ENCODE assay signal across 10 cellular contexts in genomic region chr2:36889782-36890181, GRCh38.
DNase-seq lines count a peak whose midpoint lies in the region; ATAC-seq and TF ChIP-seq lines count a peak whose summit lies in the region.
"Had no signal": no experiment of that assay in that cellular context is flagged by ENCODE, and none has a peak within 500 bp of the region (broad histone marks: within the 10 kb centered on the region; RNA-seq: fewer than 3 reads in every experiment).

No MANE protein-coding gene starts in this region.

- no peak overlapping the region for H2BK12ac ChIP-seq in neuronal stem cell (ENCODE audit: low read length)

- no peak overlapping the region for H4K91ac ChIP-seq in neuronal stem cell (ENCODE audit: low read depth, low read length, poor library complexity)

- peaks cover 22% of the 10 kb centered on the region for H3K36me3 ChIP-seq in SJCRH30
- peaks cover 2 to 64% of the 10 kb centered on the region in 2 donors for H3K36me3 ChIP-seq in neuronal stem cell (replicated peaks in 1 of 2; ENCODE audit: control insufficient read depth in 2 of 2, insufficient read depth in 2 of 2, low read length in 2 of 2)

- H4K8ac ChIP-seq in neuronal stem cell (ENCODE audit: low read depth, low read length) = no peak overlapping the region

- H3K18ac ChIP-seq in neuronal stem cell (ENCODE audit: low read length) = no peak overlapping the region

- H2BK5ac ChIP-seq in neuronal stem cell (ENCODE audit: low read length) = no peak overlapping the region

- H3K23ac ChIP-seq in neuronal stem cell (ENCODE audit: low read depth, low read length, poor library complexity) = no peak overlapping the region

- no peaks in the 10 kb centered on the region for H3K9me3 ChIP-seq in SJCRH30 (replicated peaks)
- H3K9me3 ChIP-seq in neuronal stem cell (replicated peaks in 1 of 2; ENCODE audit: control insufficient read depth in 2 of 2, insufficient read depth in 1 of 2, low read depth in 1 of 2, low read length in 2 of 2) = no peaks in the 10 kb centered on the region
- H3K9me3 ChIP-seq: heart right ventricle had no signal

- peaks cover 4% of the 10 kb centered on the region for H3K4me1 ChIP-seq in SJCRH30
- H3K4me1 ChIP-seq in neuronal stem cell (ENCODE audit: control insufficient read depth in 2 of 2, insufficient read depth in 1 of 2, low read depth in 1 of 2, low read length in 2 of 2) = no peaks in the 10 kb centered on the region

- POLR2A ChIA-PET in GM10248 (lab: Yijun Ruan, JAX) = no interaction called here

- H3K4ac ChIP-seq in neuronal stem cell (ENCODE audit: low read length) = no peak overlapping the region

- H3K79me1 ChIP-seq in neuronal stem cell (ENCODE audit: low read depth, low read length) = no peaks in the 10 kb centered on the region

- no peak overlapping the region for H2AFZ ChIP-seq in neuronal stem cell (ENCODE audit: low read length)

- H3K4me2 ChIP-seq in neuronal stem cell (ENCODE audit: insufficient read depth, low read length, poor library complexity, severe bottlenecking) = no peak overlapping the region

- H3K9ac ChIP-seq in neuronal stem cell (ENCODE audit: low read depth, low read length, poor library complexity) = no peak overlapping the region

- H3K4me3 ChIP-seq in SJCRH30 = no peak overlapping the region
- H3K4me3 ChIP-seq in fibroblast of villous mesenchyme (ENCODE audit: low read depth, low read length) = peak overlapping the region; percentile 0
- H3K4me3 ChIP-seq in neuronal stem cell (ENCODE audit: low read length in 2 of 2) = no peak overlapping the region
- H3K4me3 ChIP-seq: heart right ventricle had no signal

- TF ChIP-seq CTCF in fibroblast of villous mesenchyme (IDR thresholded peaks at IDR 0.05; ENCODE audit: insufficient read depth, low read depth, low read length) (no peak), GM10248 (IDR thresholded peaks at IDR 0.05; ENCODE audit: control extremely low read depth, extremely low read depth, low read depth, missing control alignments) (no peak)

- H3K27me3 ChIP-seq in SJCRH30 = no peaks in the 10 kb centered on the region
- H3K27me3 ChIP-seq in neuronal stem cell (ENCODE audit: control insufficient read depth in 3 of 3, insufficient read depth in 3 of 3, low read depth in 1 of 3, low read length in 3 of 3) = no peaks in the 10 kb centered on the region
- H3K27me3 ChIP-seq: heart right ventricle had no signal

- H2BK120ac ChIP-seq in neuronal stem cell (ENCODE audit: low read depth, low read length) = no peak overlapping the region

- H2BK15ac ChIP-seq in neuronal stem cell (ENCODE audit: low read length) = no peak overlapping the region

- H3K27ac ChIP-seq in SJCRH30 = peak overlapping the region; percentile 33
- no peak overlapping the region for H3K27ac ChIP-seq in neuronal stem cell (replicated peaks; ENCODE audit: low read length)

- WGBS in neuronal stem cell (ENCODE audit: extremely low coverage in 2 of 2, insufficient read length in 2 of 2, insufficient replicate concordance in 1 of 2), 2 donors = no CpG with 5 or more reads among the region's 4 CpGs

- CTCF ChIA-PET in GM10248 (lab: Yijun Ruan, JAX) = interaction anchor here (1.6 kb wide), 1 partner anchor 13 kb away, joined by 4 read pairs; no protein-coding TSS in a partner anchor

- no peak overlapping the region for H2AK5ac ChIP-seq in neuronal stem cell (ENCODE audit: low read depth, low read length)

- H3K14ac ChIP-seq in neuronal stem cell (ENCODE audit: low read length) = no peak overlapping the region

- DNase-seq in stimulated activated CD4-positive, alpha-beta T cell treated with anti-CD3 and anti-CD28 coated beads, Interleukin-1b, Interleukin-23, amount 100 ng/mL, for 48 hours = peak; percentile 9
- DNase-seq in stimulated activated CD4-positive, alpha-beta T cell treated with anti-CD3 and anti-CD28 coated beads, Interleukin-4, amount 100 ng/mL, for 4 hours = no peak
- DNase-seq in SJCRH30 (peak; percentile 55 to 86), fibroblast of villous mesenchyme (ENCODE audit: low read depth) (peak; percentile 91), neuronal stem cell (ENCODE audit: low spot score) (no peak), GM10248 (ENCODE audit: extremely low spot score) (no peak)
- DNase-seq: activated B cell treated with CpG ODN at 0.5 μM for 24 hours, heart right ventricle had no signal

- ATAC-seq in HG03521 (IDR thresholded peaks at IDR 0.05; ENCODE audit: unreplicated experiment) = no peak
- ATAC-seq in HG02981 (IDR thresholded peaks at IDR 0.05; ENCODE audit: unreplicated experiment) = no peak

Comparison
In these comparisons a context has a peak if more than half of its experiments do, and no peak if none do; other contexts are left out.
1. DNase-seq: peak in stimulated activated CD4-positive, alpha-beta T cell treated with anti-CD3 and anti-CD28 coated beads, Interleukin-1b, Interleukin-23, amount 100 ng/mL, for 48 hours (single experiment), SJCRH30 (2 of 2) and fibroblast of villous mesenchyme (single experiment); none in stimulated activated CD4-positive, alpha-beta T cell treated with anti-CD3 and anti-CD28 coated beads, Interleukin-4, amount 100 ng/mL, for 4 hours (0 of 2), neuronal stem cell (single experiment) and GM10248 (single experiment).